8 cellular contexts compared by ENCODE assay signal in genomic region chr14:55026441-55026792, GRCh38. TPM values are rescaled to one million over a fixed set of nuclear protein-coding genes. Genes with fewer than 3 reads are reported as not detected.
A peak's percentile ranks its signal among the peaks of the same experiment; 100 is the strongest.
DNase-seq lines count a peak whose midpoint lies in the region; ATAC-seq and TF ChIP-seq lines count a peak whose summit lies in the region.

No MANE protein-coding gene starts in this region.

- H3F3A ChIP-seq in DOHH2 (ENCODE audit: control insufficient read depth, insufficient read depth) = no peaks in the 10 kb centered on the region

- H3K27me3 Mint-ChIP-seq in progenitor cell of endocrine pancreas = no peaks in the 10 kb centered on the region

- H3K27ac ChIP-seq in DOHH2 (ENCODE audit: low read depth, low read length) (peak overlapping the region; percentile 49), Panc1 (ENCODE audit: low read length) (peak overlapping the region; percentile 96), esophagus muscularis mucosa (replicated peaks in 1 of 4) (peak overlapping the region; percentile 90 to 94 (median 91))

- in situ Hi-C loops in Panc1 (cut with HindIII; ENCODE audit: low pct_unique_long_range_greater_than_20kb, low sequenced_read_pairs) = no loop called here

- no peaks in the 10 kb centered on the region for H3K9me3 Mint-ChIP-seq in progenitor cell of endocrine pancreas (ENCODE audit: low read depth)

- peaks cover 8% of the 10 kb centered on the region; the same call in 1 of the 2 replicates for H4K20me1 ChIP-seq in DOHH2 (ENCODE audit: control insufficient read depth, insufficient read depth, low read depth, low read length)

- POLR2A ChIA-PET in Panc1 (lab: Charles Lee) = interaction anchor here (0.7 kb wide), 1 partner anchor 46 kb away, joined by 20 read pairs; no protein-coding TSS in a partner anchor

- DNase-seq in Panc1 (ENCODE audit: low read depth, low spot score) (no peak), esophagus muscularis mucosa (ENCODE audit: extremely low spot score) (no peak), progenitor cell of endocrine pancreas (ENCODE audit: low spot score, unreplicated experiment) (no peak), Kasumi-1 (lab: John Stamatoyannopoulos, UW) (no peak)
- no peak for DNase-seq in NK-92 treated with Interleukin-12 subunit alpha and Interleukin-12 subunit beta, amount 100 ng/mL, for 24 hours (lab: John Stamatoyannopoulos, UW)

- H3K4me1 ChIP-seq in DOHH2 (ENCODE audit: control insufficient read depth, low read length) (peaks cover 44% of the 10 kb centered on the region), Panc1 (ENCODE audit: control insufficient read depth, insufficient read depth, low read length) (peaks cover 23% of the 10 kb centered on the region), esophagus muscularis mucosa (peaks cover 28 to 41% (median 39%) of the 10 kb centered on the region in 4 donors)

- H3K36me3 ChIP-seq in DOHH2 (ENCODE audit: control insufficient read depth, low read length) (peaks cover 66% of the 10 kb centered on the region), Panc1 (ENCODE audit: control insufficient read depth, insufficient read depth, low read length) (peaks cover 11% of the 10 kb centered on the region), esophagus muscularis mucosa (no peaks in the 10 kb centered on the region)

- no peak for TF ChIP-seq EP300 in esophagus muscularis mucosa (IDR thresholded peaks at IDR 0.05)

- ATAC-seq in Panc1 (no peak), HG02610 (IDR thresholded peaks at IDR 0.05; ENCODE audit: unreplicated experiment) (no peak), GM21529 (IDR thresholded peaks at IDR 0.05; ENCODE audit: unreplicated experiment) (no peak)

- no TSS peak for BruUV-seq in Panc1 (replicated peaks; lab: Mats Ljungman, UMichigan)

- H3K9me2 ChIP-seq in DOHH2 (replicated peaks; ENCODE audit: control insufficient read depth, low read length) = no peaks in the 10 kb centered on the region

- peaks cover 41% of the 10 kb centered on the region for H3K4me1 Mint-ChIP-seq in progenitor cell of endocrine pancreas (ENCODE audit: low read depth)

- WGBS in esophagus muscularis mucosa = 3% methylated on average over 9 of the region's 9 CpGs

- peak overlapping the region; percentile 89 for H3K4me2 ChIP-seq in DOHH2 (ENCODE audit: low read length)

- TF ChIP-seq POLR2A in esophagus muscularis mucosa (IDR thresholded peaks at IDR 0.05; ENCODE audit: low read depth) = no peak

- H3K9me3 ChIP-seq in DOHH2 (ENCODE audit: control insufficient read depth, insufficient read depth, low read length) (no peaks in the 10 kb centered on the region), Panc1 (ENCODE audit: control insufficient read depth, insufficient read depth, low read depth, low read length) (no peaks in the 10 kb centered on the region), esophagus muscularis mucosa (no peaks in the 10 kb centered on the region)

- H3K4me3 Mint-ChIP-seq in progenitor cell of endocrine pancreas (ENCODE audit: low read depth) = peak overlapping the region; percentile 93

- H3K27ac Mint-ChIP-seq in progenitor cell of endocrine pancreas = peak overlapping the region; percentile 97

- TF ChIP-seq CTCF in DOHH2 (IDR thresholded peaks at IDR 0.05; ENCODE audit: low read depth, low read length, poor library complexity, severe bottlenecking) (no peak), Panc1 (IDR thresholded peaks at IDR 0.05) (no peak), esophagus muscularis mucosa (IDR thresholded peaks at IDR 0.05) (no peak), progenitor cell of endocrine pancreas (IDR thresholded peaks at IDR 0.05; ENCODE audit: unreplicated experiment) (no peak)

- H3K36me3 Mint-ChIP-seq in progenitor cell of endocrine pancreas (ENCODE audit: insufficient read depth) = peaks cover 1% of the 10 kb centered on the region

- intact Hi-C loops in Panc1 (cut with micrococcal nuclease; ENCODE audit: unreplicated experiment) = no loop called here
- intact Hi-C loops in esophagus muscularis mucosa (cut with DNase I) = no loop called here

- H3K4me3 ChIP-seq in DOHH2 (ENCODE audit: low read length) (peak overlapping the region; percentile 97), Panc1 (ENCODE audit: low read depth in 2 of 2, low read length in 2 of 2) (peak overlapping the region; percentile 80 to 94), esophagus muscularis mucosa (peak overlapping the region; percentile 88 to 93 (median 91))

- CTCF ChIA-PET in Panc1 (lab: Charles Lee) = no interaction called here

- peaks cover 93% of the 10 kb centered on the region for H3K79me2 ChIP-seq in DOHH2 (ENCODE audit: control insufficient read depth, low read length)

- H3K27me3 ChIP-seq in DOHH2 (ENCODE audit: control insufficient read depth, low read length) = no peaks in the 10 kb centered on the region
- H3K27me3 ChIP-seq in Panc1 (ENCODE audit: control insufficient read depth, insufficient read depth, low read length) = no peaks in the 10 kb centered on the region
- H3K27me3 ChIP-seq in esophagus muscularis mucosa = no peaks in the 10 kb centered on the region

RNA-seq across cellular contexts. Expression of gene WDHD1, which starts 0.5 kb away (rescaled TPM):
- total RNA-seq in Panc1 (2021; ENCODE audit: unreplicated experiment) = 21.7 TPM
- polyA plus RNA-seq in Panc1 (2012; ENCODE audit: insufficient read length) = 4.9 TPM
- 1 to 10 TPM; 1.1 to 4.2 (median 1.4) TPM for total RNA-seq in esophagus muscularis mucosa
- total RNA-seq in progenitor cell of endocrine pancreas = 30.9 and 31.4 TPM in 2 replicates

RNA-seq across cellular contexts. Expression of gene SOCS4, which starts 0.6 kb away (rescaled TPM):
- total RNA-seq in Panc1 (2021; ENCODE audit: unreplicated experiment) (19.9 TPM), esophagus muscularis mucosa (10 to 100 TPM; 29.7 to 43.2 (median 36.3) TPM), progenitor cell of endocrine pancreas (23.7 and 25.0 TPM in 2 replicates)
- 11.6 TPM for polyA plus RNA-seq in Panc1 (2012; ENCODE audit: insufficient read length)

RNA-seq across cellular contexts. Expression of gene MAPK1IP1L, which starts 25.0 kb away (rescaled TPM):
- 79.4 TPM for total RNA-seq in Panc1 (2021; ENCODE audit: unreplicated experiment)
- polyA plus RNA-seq in Panc1 (2012; ENCODE audit: insufficient read length) = 72.0 TPM
- 10 to 100 TPM; 36.5 to 95.4 (median 61.0) TPM for total RNA-seq in esophagus muscularis mucosa
- 139 and 140 TPM in 2 replicates for total RNA-seq in progenitor cell of endocrine pancreas
